In genomic region chr9:37676411-37676830, GRCh38 we compare ENCODE assay signal across 13 cellular contexts. TPM values are rescaled to one million over a fixed set of nuclear protein-coding genes. Genes with fewer than 3 reads are reported as not detected.
DNase-seq lines count a peak whose midpoint lies in the region; ATAC-seq and TF ChIP-seq lines count a peak whose summit lies in the region.
"Had no signal": no experiment of that assay in that cellular context is flagged by ENCODE, and none has a peak within 500 bp of the region (broad histone marks: within the 10 kb centered on the region; RNA-seq: fewer than 3 reads in every experiment).

No MANE protein-coding gene starts in this region.

- H3K4me2 ChIP-seq in skeletal muscle satellite cell (ENCODE audit: low read length): peak overlapping the region; percentile 54

- intact Hi-C loops in colonic mucosa (cut with DNase I): no loop called here

- CTCF ChIA-PET in WTC11 (lab: Charles Lee): no interaction called here

- peaks cover 10% of the 10 kb centered on the region for H3K4me1 Mint-ChIP-seq in glutamatergic neuron (ENCODE audit: low read depth, unreplicated experiment)
- H3K4me1 Mint-ChIP-seq in WTC11: no peaks in the 10 kb centered on the region
- H3K4me1 Mint-ChIP-seq: neural crest cell had no signal

- H3K9ac ChIP-seq in skeletal muscle satellite cell (ENCODE audit: low read depth, low read length): no peak overlapping the region
- no peak overlapping the region for H3K9ac ChIP-seq in colonic mucosa (ENCODE audit: low read depth in 2 of 2, low read length in 2 of 2)

- no peak overlapping the region for H3K4me3 ChIP-seq in skeletal muscle satellite cell (ENCODE audit: low read length)
- no peak overlapping the region for H3K4me3 ChIP-seq in colonic mucosa
- H3K4me3 ChIP-seq: upper lobe of right lung had no signal

- peak overlapping the region; percentile 20 for H3K27ac Mint-ChIP-seq in glutamatergic neuron (ENCODE audit: unreplicated experiment)
- no peak overlapping the region for H3K27ac Mint-ChIP-seq in WTC11

- H3K9me3 Mint-ChIP-seq in glutamatergic neuron (ENCODE audit: unreplicated experiment) (peaks cover 1% of the 10 kb centered on the region), WTC11 (peaks cover 6% of the 10 kb centered on the region)
- H3K9me3 Mint-ChIP-seq: neural crest cell had no signal

- no peaks in the 10 kb centered on the region for H3K27me3 Mint-ChIP-seq in glutamatergic neuron (ENCODE audit: unreplicated experiment)
- H3K27me3 Mint-ChIP-seq in WTC11 (ENCODE audit: low read depth): no peaks in the 10 kb centered on the region; the same call in 1 of the 2 replicates

- H3K9me3 ChIP-seq in skeletal muscle satellite cell (replicated peaks; ENCODE audit: low read length): no peaks in the 10 kb centered on the region
- H3K9me3 ChIP-seq in colonic mucosa: no peaks in the 10 kb centered on the region
- H3K9me3 ChIP-seq: upper lobe of right lung had no signal

- H3K27me3 ChIP-seq in skeletal muscle satellite cell (ENCODE audit: control insufficient read depth, insufficient read depth, low read length): peaks cover 14% of the 10 kb centered on the region
- H3K27me3 ChIP-seq in colonic mucosa: no peaks in the 10 kb centered on the region

- no peak overlapping the region for H3K27ac ChIP-seq in colonic mucosa
- H3K27ac ChIP-seq: upper lobe of right lung had no signal

- H3K36me3 ChIP-seq in skeletal muscle satellite cell (ENCODE audit: insufficient read depth, low read length): no peaks in the 10 kb centered on the region
- no peaks in the 10 kb centered on the region for H3K36me3 ChIP-seq in colonic mucosa
- H3K36me3 ChIP-seq: upper lobe of right lung had no signal

- peaks cover 7% of the 10 kb centered on the region for H3K36me3 Mint-ChIP-seq in glutamatergic neuron (ENCODE audit: unreplicated experiment)
- H3K36me3 Mint-ChIP-seq in WTC11: no peaks in the 10 kb centered on the region

- H3K4me1 ChIP-seq in skeletal muscle satellite cell (ENCODE audit: control insufficient read depth, insufficient read depth, low read length) (peaks cover 12% of the 10 kb centered on the region), colonic mucosa (no peaks in the 10 kb centered on the region)
- H3K4me1 ChIP-seq: upper lobe of right lung had no signal

- H3K4me3 Mint-ChIP-seq in glutamatergic neuron (ENCODE audit: unreplicated experiment) (peak overlapping the region; percentile 44), WTC11 (no peak overlapping the region)
- H3K4me3 Mint-ChIP-seq: neural crest cell had no signal

- DNase-seq in NCI-H1092 treated with DMSO at 0.1 percent for 48 hours (lab: John Stamatoyannopoulos, UW) (peak; percentile 95), NCI-H524 treated with DMSO at 0.1 percent for 48 hours (lab: John Stamatoyannopoulos, UW) (peak; percentile 96), glutamatergic neuron (no peak), WTC11 (ENCODE audit: low spot score) (no peak), colonic mucosa (no peak), mesenteric fat pad (ENCODE audit: low spot score) (no peak)
- no peak for DNase-seq in stimulated activated CD8-positive, alpha-beta memory T cell treated with anti-CD3 and anti-CD28 coated beads, Interleukin-4, amount 100 ng/mL, for 48 hours
- DNase-seq: IMR-90, T-helper 2 cell, upper lobe of right lung had no signal

- no peak for ATAC-seq in WTC11
- ATAC-seq: upper lobe of right lung had no signal

- POLR2A ChIA-PET in WTC11 (lab: Charles Lee): no interaction called here

- TF ChIP-seq CTCF in glutamatergic neuron (IDR thresholded peaks at IDR 0.05; ENCODE audit: partially characterized antibody, unreplicated experiment): no peak
- TF ChIP-seq CTCF in WTC11 (IDR thresholded peaks at IDR 0.05): no peak
- TF ChIP-seq CTCF in colonic mucosa (IDR thresholded peaks at IDR 0.05): no peak

TF ChIP-seq in WTC11, 78 proteins besides CTCF, POLR2A, EP300 and RAD21:
- TF ChIP-seq PREB (CRISPR knock-in tag; IDR thresholded peaks at IDR 0.05; ENCODE audit: borderline replicate concordance) (no peak), ESRRA (CRISPR knock-in tag; IDR thresholded peaks at IDR 0.05; ENCODE audit: borderline replicate concordance) (no peak), CREB1 (CRISPR knock-in tag; IDR thresholded peaks at IDR 0.05) (no peak), MLX (CRISPR knock-in tag; IDR thresholded peaks at IDR 0.05) (no peak), ZNF317 (CRISPR knock-in tag; IDR thresholded peaks at IDR 0.05; ENCODE audit: borderline replicate concordance, low read depth) (no peak), HMGXB4 (CRISPR knock-in tag; IDR thresholded peaks at IDR 0.05) (no peak), NFYB (CRISPR knock-in tag; conservative IDR thresholded peaks at IDR 0.05; ENCODE audit: low read depth) (no peak), TCF7 (CRISPR knock-in tag; IDR thresholded peaks at IDR 0.05; ENCODE audit: low read depth) (no peak), NR1H2 (CRISPR knock-in tag; IDR thresholded peaks at IDR 0.05) (no peak), KAT7 (CRISPR knock-in tag; IDR thresholded peaks at IDR 0.05; ENCODE audit: borderline replicate concordance) (no peak), E2F1 (CRISPR knock-in tag; IDR thresholded peaks at IDR 0.05) (no peak)
- TF ChIP-seq, protein P1, sequence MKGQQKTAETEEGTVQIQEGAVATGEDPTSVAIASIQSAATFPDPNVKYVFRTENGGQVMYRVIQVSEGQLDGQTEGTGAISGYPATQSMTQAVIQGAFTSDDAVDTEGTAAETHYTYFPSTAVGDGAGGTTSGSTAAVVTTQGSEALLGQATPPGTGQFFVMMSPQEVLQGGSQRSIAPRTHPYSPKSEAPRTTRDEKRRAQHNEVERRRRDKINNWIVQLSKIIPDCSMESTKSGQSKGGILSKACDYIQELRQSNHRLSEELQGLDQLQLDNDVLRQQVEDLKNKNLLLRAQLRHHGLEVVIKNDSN (CRISPR knock-in tag; IDR thresholded peaks at IDR 0.05): no peak
- TF ChIP-seq, protein P2, sequence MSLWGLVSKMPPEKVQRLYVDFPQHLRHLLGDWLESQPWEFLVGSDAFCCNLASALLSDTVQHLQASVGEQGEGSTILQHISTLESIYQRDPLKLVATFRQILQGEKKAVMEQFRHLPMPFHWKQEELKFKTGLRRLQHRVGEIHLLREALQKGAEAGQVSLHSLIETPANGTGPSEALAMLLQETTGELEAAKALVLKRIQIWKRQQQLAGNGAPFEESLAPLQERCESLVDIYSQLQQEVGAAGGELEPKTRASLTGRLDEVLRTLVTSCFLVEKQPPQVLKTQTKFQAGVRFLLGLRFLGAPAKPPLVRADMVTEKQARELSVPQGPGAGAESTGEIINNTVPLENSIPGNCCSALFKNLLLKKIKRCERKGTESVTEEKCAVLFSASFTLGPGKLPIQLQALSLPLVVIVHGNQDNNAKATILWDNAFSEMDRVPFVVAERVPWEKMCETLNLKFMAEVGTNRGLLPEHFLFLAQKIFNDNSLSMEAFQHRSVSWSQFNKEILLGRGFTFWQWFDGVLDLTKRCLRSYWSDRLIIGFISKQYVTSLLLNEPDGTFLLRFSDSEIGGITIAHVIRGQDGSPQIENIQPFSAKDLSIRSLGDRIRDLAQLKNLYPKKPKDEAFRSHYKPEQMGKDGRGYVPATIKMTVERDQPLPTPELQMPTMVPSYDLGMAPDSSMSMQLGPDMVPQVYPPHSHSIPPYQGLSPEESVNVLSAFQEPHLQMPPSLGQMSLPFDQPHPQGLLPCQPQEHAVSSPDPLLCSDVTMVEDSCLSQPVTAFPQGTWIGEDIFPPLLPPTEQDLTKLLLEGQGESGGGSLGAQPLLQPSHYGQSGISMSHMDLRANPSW (CRISPR knock-in tag; conservative IDR thresholded peaks at IDR 0.05; ENCODE audit: low read depth): no peak

RNA-seq across cellular contexts. Expression of gene FRMPD1, which starts 25.7 kb away (rescaled TPM):
- total RNA-seq in glutamatergic neuron (ENCODE audit: unreplicated experiment): 38.1 TPM
- under 0.01 TPM in 1 of 2 replicates, not detected in the other for total RNA-seq in skeletal muscle satellite cell (2012; rRNA removed)
- total RNA-seq in WTC11 (2021): 0.14 to 0.26 TPM (median 0.14 TPM) in 3 replicates
- total RNA-seq in colonic mucosa: under 1 TPM; 0.08 to 0.35 TPM
- total RNA-seq in mesenteric fat pad: 0.19 TPM
- total RNA-seq: activated CD8-positive, alpha-beta memory T cell treated with anti-CD3 and anti-CD28 coated beads for 36 hours; IMR-90; upper lobe of right lung had no signal

Comparison
In these comparisons a context has a peak if more than half of its experiments do, and no peak if none do; other contexts are left out.
1. DNase-seq: peak in NCI-H1092 treated with DMSO at 0.1 percent for 48 hours (single experiment) and NCI-H524 treated with DMSO at 0.1 percent for 48 hours (single experiment); none in glutamatergic neuron (single experiment), WTC11 (single experiment), colonic mucosa (single experiment), mesenteric fat pad (single experiment) and stimulated activated CD8-positive, alpha-beta memory T cell treated with anti-CD3 and anti-CD28 coated beads, Interleukin-4, amount 100 ng/mL, for 48 hours (single experiment).
2. RNA of gene FRMPD1, which starts 25.7 kb away (total RNA-seq): 38.1 TPM in glutamatergic neuron (single experiment); 0.08 to 0.35 TPM in colonic mucosa, 0.14 to 0.26 TPM in WTC11 and 0.19 TPM in mesenteric fat pad (single experiment); every median in the first group is over 10 times any median in the second.